Comparison of ENCODE assay signal across 10 cellular contexts in the genomic region with DNA sequence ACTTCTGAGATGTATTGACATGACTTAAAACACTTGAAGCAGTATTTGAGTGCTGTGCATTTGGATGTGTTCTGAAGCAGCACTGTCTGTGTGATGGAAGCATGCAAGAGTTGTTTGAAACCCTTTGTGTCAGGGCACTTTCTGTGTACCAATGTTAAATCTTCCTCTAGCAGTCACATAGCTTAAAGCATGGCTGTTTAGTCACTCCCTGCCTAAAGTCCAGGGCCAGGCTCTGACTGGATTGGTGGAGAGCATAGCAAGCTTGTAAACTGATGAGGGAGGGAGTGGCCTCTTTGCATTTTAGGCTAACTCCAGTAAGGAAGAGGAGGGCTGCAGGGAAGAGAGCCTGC.
DNase-seq lines count a peak whose midpoint lies in the region; ATAC-seq and TF ChIP-seq lines count a peak whose summit lies in the region.
"Had no signal": no experiment of that assay in that cellular context is flagged by ENCODE, and none has a peak within 500 bp of the region (broad histone marks: within the 10 kb centered on the region; RNA-seq: fewer than 3 reads in every experiment).

No MANE protein-coding gene starts in this region.

- TF ChIP-seq CTCF in NB4 (IDR thresholded peaks at IDR 0.05; ENCODE audit: low read depth, low read length) (no peak), endodermal cell (conservative IDR thresholded peaks at IDR 0.05) (no peak)

- no peak overlapping the region for H3K27ac ChIP-seq in endodermal cell (ENCODE audit: low read depth, low read length)

- H3K9me3 ChIP-seq in endodermal cell (ENCODE audit: control insufficient read depth, low read length) = peaks cover 5% of the 10 kb centered on the region
- no peaks in the 10 kb centered on the region for H3K9me3 ChIP-seq in mucosa of stomach (ENCODE audit: control insufficient read depth, low read length)

- H3K4me3 Mint-ChIP-seq in endodermal cell = no peak overlapping the region

- peaks cover 29% of the 10 kb centered on the region for H3K4me1 ChIP-seq in endodermal cell (ENCODE audit: control insufficient read depth, insufficient read depth, low read length)
- H3K4me1 ChIP-seq in mucosa of stomach (ENCODE audit: control insufficient read depth, insufficient read depth, low read length) = peaks cover 22% of the 10 kb centered on the region

- no peak overlapping the region for H3K9ac ChIP-seq in endodermal cell (ENCODE audit: extremely low read depth, low read length, poor library complexity, severe bottlenecking)
- peak overlapping the region; percentile 5 for H3K9ac ChIP-seq in mucosa of stomach (ENCODE audit: low read length)

- H3K36me3 ChIP-seq in endodermal cell (ENCODE audit: control insufficient read depth, insufficient read depth, low read length) (peaks cover 8% of the 10 kb centered on the region), mucosa of stomach (ENCODE audit: control insufficient read depth, insufficient read depth, low read length) (no peaks in the 10 kb centered on the region)

- H3K4me3 ChIP-seq in NB4 (ENCODE audit: low read depth, low read length) = no peak overlapping the region
- no peak overlapping the region for H3K4me3 ChIP-seq in endodermal cell (ENCODE audit: low read length)
- no peak overlapping the region for H3K4me3 ChIP-seq in mucosa of stomach (ENCODE audit: low read length)

- H3K27me3 Mint-ChIP-seq in endodermal cell (ENCODE audit: insufficient read depth) = no peaks in the 10 kb centered on the region

- peak overlapping the region; percentile 40 for H3K27ac Mint-ChIP-seq in endodermal cell

- no peaks in the 10 kb centered on the region for H3K27me3 ChIP-seq in endodermal cell (ENCODE audit: control insufficient read depth, insufficient read depth, low read length, poor library complexity, severe bottlenecking)
- no peaks in the 10 kb centered on the region for H3K27me3 ChIP-seq in mucosa of stomach (ENCODE audit: control insufficient read depth, insufficient read depth, low read length)

- no peak for ATAC-seq in GM18867 (IDR thresholded peaks at IDR 0.05; ENCODE audit: unreplicated experiment)

- TF ChIP-seq POLR2A in NB4 (IDR thresholded peaks at IDR 0.05; ENCODE audit: extremely low read depth, insufficient read length) = no peak

- DNase-seq in Caki2 (ENCODE audit: low read depth) = peak; percentile 76
- peak; percentile 34 for DNase-seq in NB4 (ENCODE audit: low read depth)
- DNase-seq in endodermal cell = peak; percentile 79
- no peak for DNase-seq in activated CD4-positive, alpha-beta T cell treated with anti-CD3 and anti-CD28 coated beads, Interleukin-2, amount 50 U/mL, for 1 hour
- no peak for DNase-seq in NCI-H1694 (lab: John Stamatoyannopoulos, UW)
- DNase-seq in NCI-H1105 (lab: John Stamatoyannopoulos, UW) = no peak
- DNase-seq: activated CD4-positive, alpha-beta T cell treated with anti-CD3 and anti-CD28 coated beads, Interleukin-2, amount 50 U/mL, for 4 hours; effector memory CD4-positive, alpha-beta T cell had no signal

- H3K4me1 Mint-ChIP-seq in endodermal cell = peaks cover 60% of the 10 kb centered on the region

- H3K36me3 Mint-ChIP-seq in endodermal cell (ENCODE audit: low read depth) = peaks cover 7% of the 10 kb centered on the region

- H3K9me3 Mint-ChIP-seq in endodermal cell = peaks cover 5% of the 10 kb centered on the region

- in situ Hi-C loops in Caki2 (cut with HindIII; ENCODE audit: low pct_unique_long_range_greater_than_20kb, low sequenced_read_pairs) = no loop called here

Comparison
In these comparisons a context has a peak if more than half of its experiments do, and no peak if none do; other contexts are left out.
1. DNase-seq: peak in Caki2 (single experiment), NB4 (single experiment) and endodermal cell (single experiment); none in activated CD4-positive, alpha-beta T cell treated with anti-CD3 and anti-CD28 coated beads, Interleukin-2, amount 50 U/mL, for 1 hour (single experiment), NCI-H1694 (single experiment) and NCI-H1105 (single experiment).